Comparison of ENCODE assay signal across 3 cellular contexts in the genomic region with DNA sequence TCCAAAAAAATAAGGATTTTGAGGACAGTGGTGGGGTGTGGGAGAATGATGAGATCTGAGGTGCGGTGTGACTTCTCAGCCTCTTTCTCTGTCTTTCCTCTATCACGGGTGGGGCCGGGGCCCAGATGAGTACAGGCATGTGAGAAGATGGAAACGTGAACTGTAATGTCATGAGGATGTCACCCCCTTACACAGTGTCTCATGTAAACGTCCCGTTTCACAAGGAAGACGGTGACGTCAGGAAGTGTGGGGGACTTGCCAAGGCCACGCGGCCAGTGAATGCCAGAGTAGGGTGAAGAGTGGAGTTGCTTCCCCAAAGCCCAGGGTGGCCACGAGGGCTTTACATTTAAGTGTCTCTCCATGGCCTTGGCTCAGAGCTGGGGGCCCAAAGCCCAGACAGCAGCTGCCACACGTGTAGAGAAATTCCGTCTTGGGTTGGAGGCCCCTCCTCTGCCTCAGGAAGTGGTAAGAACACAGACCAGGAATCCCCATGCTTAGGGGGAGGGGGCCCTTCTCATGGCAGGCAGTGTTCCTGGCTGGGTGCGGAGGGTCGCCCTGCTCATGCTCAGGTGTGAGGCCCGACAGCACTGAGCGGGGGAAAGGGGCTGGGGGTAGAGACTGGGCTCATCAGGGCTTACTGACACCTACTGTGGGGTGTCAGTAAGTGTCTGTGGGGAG.
A peak's percentile ranks its signal among the peaks of the same experiment; 100 is the strongest.
TF ChIP-seq lines count a peak whose summit lies in the region.

No MANE protein-coding gene starts in this region.

TF ChIP-seq in K562, 482 proteins besides CTCF, POLR2A, EP300 and RAD21 (continued from another document and continues in another):
- TF ChIP-seq, protein P1, sequence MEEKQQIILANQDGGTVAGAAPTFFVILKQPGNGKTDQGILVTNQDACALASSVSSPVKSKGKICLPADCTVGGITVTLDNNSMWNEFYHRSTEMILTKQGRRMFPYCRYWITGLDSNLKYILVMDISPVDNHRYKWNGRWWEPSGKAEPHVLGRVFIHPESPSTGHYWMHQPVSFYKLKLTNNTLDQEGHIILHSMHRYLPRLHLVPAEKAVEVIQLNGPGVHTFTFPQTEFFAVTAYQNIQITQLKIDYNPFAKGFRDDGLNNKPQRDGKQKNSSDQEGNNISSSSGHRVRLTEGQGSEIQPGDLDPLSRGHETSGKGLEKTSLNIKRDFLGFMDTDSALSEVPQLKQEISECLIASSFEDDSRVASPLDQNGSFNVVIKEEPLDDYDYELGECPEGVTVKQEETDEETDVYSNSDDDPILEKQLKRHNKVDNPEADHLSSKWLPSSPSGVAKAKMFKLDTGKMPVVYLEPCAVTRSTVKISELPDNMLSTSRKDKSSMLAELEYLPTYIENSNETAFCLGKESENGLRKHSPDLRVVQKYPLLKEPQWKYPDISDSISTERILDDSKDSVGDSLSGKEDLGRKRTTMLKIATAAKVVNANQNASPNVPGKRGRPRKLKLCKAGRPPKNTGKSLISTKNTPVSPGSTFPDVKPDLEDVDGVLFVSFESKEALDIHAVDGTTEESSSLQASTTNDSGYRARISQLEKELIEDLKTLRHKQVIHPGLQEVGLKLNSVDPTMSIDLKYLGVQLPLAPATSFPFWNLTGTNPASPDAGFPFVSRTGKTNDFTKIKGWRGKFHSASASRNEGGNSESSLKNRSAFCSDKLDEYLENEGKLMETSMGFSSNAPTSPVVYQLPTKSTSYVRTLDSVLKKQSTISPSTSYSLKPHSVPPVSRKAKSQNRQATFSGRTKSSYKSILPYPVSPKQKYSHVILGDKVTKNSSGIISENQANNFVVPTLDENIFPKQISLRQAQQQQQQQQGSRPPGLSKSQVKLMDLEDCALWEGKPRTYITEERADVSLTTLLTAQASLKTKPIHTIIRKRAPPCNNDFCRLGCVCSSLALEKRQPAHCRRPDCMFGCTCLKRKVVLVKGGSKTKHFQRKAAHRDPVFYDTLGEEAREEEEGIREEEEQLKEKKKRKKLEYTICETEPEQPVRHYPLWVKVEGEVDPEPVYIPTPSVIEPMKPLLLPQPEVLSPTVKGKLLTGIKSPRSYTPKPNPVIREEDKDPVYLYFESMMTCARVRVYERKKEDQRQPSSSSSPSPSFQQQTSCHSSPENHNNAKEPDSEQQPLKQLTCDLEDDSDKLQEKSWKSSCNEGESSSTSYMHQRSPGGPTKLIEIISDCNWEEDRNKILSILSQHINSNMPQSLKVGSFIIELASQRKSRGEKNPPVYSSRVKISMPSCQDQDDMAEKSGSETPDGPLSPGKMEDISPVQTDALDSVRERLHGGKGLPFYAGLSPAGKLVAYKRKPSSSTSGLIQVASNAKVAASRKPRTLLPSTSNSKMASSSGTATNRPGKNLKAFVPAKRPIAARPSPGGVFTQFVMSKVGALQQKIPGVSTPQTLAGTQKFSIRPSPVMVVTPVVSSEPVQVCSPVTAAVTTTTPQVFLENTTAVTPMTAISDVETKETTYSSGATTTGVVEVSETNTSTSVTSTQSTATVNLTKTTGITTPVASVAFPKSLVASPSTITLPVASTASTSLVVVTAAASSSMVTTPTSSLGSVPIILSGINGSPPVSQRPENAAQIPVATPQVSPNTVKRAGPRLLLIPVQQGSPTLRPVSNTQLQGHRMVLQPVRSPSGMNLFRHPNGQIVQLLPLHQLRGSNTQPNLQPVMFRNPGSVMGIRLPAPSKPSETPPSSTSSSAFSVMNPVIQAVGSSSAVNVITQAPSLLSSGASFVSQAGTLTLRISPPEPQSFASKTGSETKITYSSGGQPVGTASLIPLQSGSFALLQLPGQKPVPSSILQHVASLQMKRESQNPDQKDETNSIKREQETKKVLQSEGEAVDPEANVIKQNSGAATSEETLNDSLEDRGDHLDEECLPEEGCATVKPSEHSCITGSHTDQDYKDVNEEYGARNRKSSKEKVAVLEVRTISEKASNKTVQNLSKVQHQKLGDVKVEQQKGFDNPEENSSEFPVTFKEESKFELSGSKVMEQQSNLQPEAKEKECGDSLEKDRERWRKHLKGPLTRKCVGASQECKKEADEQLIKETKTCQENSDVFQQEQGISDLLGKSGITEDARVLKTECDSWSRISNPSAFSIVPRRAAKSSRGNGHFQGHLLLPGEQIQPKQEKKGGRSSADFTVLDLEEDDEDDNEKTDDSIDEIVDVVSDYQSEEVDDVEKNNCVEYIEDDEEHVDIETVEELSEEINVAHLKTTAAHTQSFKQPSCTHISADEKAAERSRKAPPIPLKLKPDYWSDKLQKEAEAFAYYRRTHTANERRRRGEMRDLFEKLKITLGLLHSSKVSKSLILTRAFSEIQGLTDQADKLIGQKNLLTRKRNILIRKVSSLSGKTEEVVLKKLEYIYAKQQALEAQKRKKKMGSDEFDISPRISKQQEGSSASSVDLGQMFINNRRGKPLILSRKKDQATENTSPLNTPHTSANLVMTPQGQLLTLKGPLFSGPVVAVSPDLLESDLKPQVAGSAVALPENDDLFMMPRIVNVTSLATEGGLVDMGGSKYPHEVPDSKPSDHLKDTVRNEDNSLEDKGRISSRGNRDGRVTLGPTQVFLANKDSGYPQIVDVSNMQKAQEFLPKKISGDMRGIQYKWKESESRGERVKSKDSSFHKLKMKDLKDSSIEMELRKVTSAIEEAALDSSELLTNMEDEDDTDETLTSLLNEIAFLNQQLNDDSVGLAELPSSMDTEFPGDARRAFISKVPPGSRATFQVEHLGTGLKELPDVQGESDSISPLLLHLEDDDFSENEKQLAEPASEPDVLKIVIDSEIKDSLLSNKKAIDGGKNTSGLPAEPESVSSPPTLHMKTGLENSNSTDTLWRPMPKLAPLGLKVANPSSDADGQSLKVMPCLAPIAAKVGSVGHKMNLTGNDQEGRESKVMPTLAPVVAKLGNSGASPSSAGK (IDR thresholded peaks at IDR 0.05): peak; percentile 38

TF ChIP-seq in GM12891, 5 proteins besides CTCF, POLR2A, EP300 and RAD21 (continued from another document):
- TF ChIP-seq SPI1 (IDR thresholded peaks at IDR 0.05; ENCODE audit: low read depth, low read length): no peak
- no peak for TF ChIP-seq TAF1 (IDR thresholded peaks at IDR 0.05; ENCODE audit: low read depth, low read length)

TF ChIP-seq in SK-N-SH, 30 proteins besides CTCF, POLR2A, EP300 and RAD21 (continued from another document):
- TF ChIP-seq, protein P2, sequence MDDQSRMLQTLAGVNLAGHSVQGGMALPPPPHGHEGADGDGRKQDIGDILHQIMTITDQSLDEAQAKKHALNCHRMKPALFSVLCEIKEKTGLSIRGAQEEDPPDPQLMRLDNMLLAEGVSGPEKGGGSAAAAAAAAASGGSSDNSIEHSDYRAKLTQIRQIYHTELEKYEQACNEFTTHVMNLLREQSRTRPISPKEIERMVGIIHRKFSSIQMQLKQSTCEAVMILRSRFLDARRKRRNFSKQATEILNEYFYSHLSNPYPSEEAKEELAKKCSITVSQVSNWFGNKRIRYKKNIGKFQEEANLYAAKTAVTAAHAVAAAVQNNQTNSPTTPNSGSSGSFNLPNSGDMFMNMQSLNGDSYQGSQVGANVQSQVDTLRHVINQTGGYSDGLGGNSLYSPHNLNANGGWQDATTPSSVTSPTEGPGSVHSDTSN (IDR thresholded peaks at IDR 0.05): no peak
- TF ChIP-seq CHD2 (IDR thresholded peaks at IDR 0.05; ENCODE audit: low read length, partially characterized antibody): no peak
- no peak for TF ChIP-seq FOSL2 (IDR thresholded peaks at IDR 0.05; ENCODE audit: borderline replicate concordance, low read depth)
- TF ChIP-seq EZH2phosphoT487 (IDR thresholded peaks at IDR 0.05; ENCODE audit: borderline replicate concordance, low read depth): no peak
- TF ChIP-seq, protein P3, sequence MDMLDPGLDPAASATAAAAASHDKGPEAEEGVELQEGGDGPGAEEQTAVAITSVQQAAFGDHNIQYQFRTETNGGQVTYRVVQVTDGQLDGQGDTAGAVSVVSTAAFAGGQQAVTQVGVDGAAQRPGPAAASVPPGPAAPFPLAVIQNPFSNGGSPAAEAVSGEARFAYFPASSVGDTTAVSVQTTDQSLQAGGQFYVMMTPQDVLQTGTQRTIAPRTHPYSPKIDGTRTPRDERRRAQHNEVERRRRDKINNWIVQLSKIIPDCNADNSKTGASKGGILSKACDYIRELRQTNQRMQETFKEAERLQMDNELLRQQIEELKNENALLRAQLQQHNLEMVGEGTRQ (IDR thresholded peaks at IDR 0.05; ENCODE audit: borderline replicate concordance, low read depth, low read length): no peak
- TF ChIP-seq NRF1 (IDR thresholded peaks at IDR 0.05; ENCODE audit: low read depth, low read length): no peak
- TF ChIP-seq RFX5 (IDR thresholded peaks at IDR 0.05; ENCODE audit: low read length): no peak
- TF ChIP-seq, protein P4, sequence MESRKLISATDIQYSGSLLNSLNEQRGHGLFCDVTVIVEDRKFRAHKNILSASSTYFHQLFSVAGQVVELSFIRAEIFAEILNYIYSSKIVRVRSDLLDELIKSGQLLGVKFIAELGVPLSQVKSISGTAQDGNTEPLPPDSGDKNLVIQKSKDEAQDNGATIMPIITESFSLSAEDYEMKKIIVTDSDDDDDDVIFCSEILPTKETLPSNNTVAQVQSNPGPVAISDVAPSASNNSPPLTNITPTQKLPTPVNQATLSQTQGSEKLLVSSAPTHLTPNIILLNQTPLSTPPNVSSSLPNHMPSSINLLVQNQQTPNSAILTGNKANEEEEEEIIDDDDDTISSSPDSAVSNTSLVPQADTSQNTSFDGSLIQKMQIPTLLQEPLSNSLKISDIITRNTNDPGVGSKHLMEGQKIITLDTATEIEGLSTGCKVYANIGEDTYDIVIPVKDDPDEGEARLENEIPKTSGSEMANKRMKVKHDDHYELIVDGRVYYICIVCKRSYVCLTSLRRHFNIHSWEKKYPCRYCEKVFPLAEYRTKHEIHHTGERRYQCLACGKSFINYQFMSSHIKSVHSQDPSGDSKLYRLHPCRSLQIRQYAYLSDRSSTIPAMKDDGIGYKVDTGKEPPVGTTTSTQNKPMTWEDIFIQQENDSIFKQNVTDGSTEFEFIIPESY (IDR thresholded peaks at IDR 0.05; ENCODE audit: borderline replicate concordance, low read depth): no peak
- TF ChIP-seq RCOR1 (IDR thresholded peaks at IDR 0.05; ENCODE audit: low read length): no peak
